In the genomic region with DNA sequence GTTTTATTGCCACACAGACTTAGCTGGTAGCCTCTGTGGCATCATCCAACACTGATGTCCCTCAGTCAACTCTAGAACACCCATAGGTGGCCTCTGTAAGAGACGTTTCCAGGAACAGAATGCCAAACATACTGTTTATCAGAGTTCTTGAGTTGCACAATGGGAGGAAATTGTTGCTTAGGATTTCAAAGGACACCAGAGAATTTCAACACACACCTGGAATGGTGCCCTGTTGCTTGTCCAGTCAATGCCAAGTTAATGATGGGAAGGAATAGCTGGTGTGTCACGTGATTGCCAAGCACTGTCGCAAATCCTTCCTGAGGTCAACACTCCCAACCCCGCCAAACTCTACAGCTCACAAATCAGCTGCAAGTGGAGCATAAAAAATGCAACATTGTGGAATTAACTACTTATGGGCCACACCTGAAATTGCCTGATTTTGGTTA, we compare ENCODE assay signal across 16 cellular contexts. TPM values are rescaled to one million over a fixed set of nuclear protein-coding genes. Genes with fewer than 3 reads are reported as not detected.
DNase-seq lines count a peak whose midpoint lies in the region; ATAC-seq, FAIRE-seq and TF ChIP-seq lines count a peak whose summit lies in the region.
"Had no signal": no experiment of that assay in that cellular context is flagged by ENCODE, and none has a peak within 500 bp of the region (broad histone marks: within the 10 kb centered on the region; RNA-seq: fewer than 3 reads in every experiment).

No MANE protein-coding gene starts in this region.

- H3K27me3 ChIP-seq in small intestine (ENCODE audit: control insufficient read depth in 2 of 2, insufficient read depth in 2 of 2, low read length in 2 of 2): peaks cover 0 to 2% of the 10 kb centered on the region in 2 donors
- H3K27me3 ChIP-seq: dorsolateral prefrontal cortex had no signal

- peaks cover 7 to 9% of the 10 kb centered on the region in 2 donors for H3K4me1 ChIP-seq in kidney (ENCODE audit: control insufficient read depth in 1 of 2, insufficient read depth in 1 of 2, low read depth in 1 of 2, low read length in 2 of 2)
- H3K4me1 ChIP-seq in small intestine (ENCODE audit: control insufficient read depth in 2 of 2, insufficient read depth in 1 of 2, low read depth in 1 of 2, low read length in 1 of 2): peaks cover 0 to 7% of the 10 kb centered on the region in 2 donors

- peak overlapping the region; percentile 4 for H3K27ac ChIP-seq in caudate nucleus (ENCODE audit: low read depth, low read length)
- peak overlapping the region; percentile 51 to 88 for H3K27ac ChIP-seq in kidney (ENCODE audit: low read depth in 2 of 2, low read length in 2 of 2)
- H3K27ac ChIP-seq in small intestine (ENCODE audit: low read depth in 1 of 2, low read length in 1 of 2): peak overlapping the region in 1 of 2 donors; percentile 45

- H3K4me3 Mint-ChIP-seq in activated T-helper 2 cell treated with anti-CD3 and anti-CD28 coated beads, Interferon-gamma antibody, Interleukin-2, Interleukin-4, amounts not matched to agents 10 μg/mL and 5 μg/mL and 100 μg/mL, durations not matched to agents 14 hours and 24 hours and 36 hours (ENCODE audit: low read depth): no peak overlapping the region
- no peak overlapping the region for H3K4me3 Mint-ChIP-seq in activated naive CD8-positive, alpha-beta T cell treated with anti-CD3 and anti-CD28 coated beads for 36 hours
- H3K4me3 Mint-ChIP-seq: activated T-cell treated with anti-CD3 and anti-CD28 coated beads, Interleukin-2, amount 50 U/mL, for 4 hours; CD4-positive, alpha-beta memory T cell had no signal

- no peak for TF ChIP-seq CTCF in kidney (IDR thresholded peaks at IDR 0.05; ENCODE audit: borderline replicate concordance, extremely low read depth, insufficient read depth)

- H3K4me3 ChIP-seq in kidney (ENCODE audit: low read length in 2 of 2) (no peak overlapping the region), small intestine (ENCODE audit: low read depth in 1 of 2, low read length in 2 of 2) (no peak overlapping the region)
- H3K4me3 ChIP-seq: dorsolateral prefrontal cortex had no signal

- H3K9me3 Mint-ChIP-seq in activated T-helper 2 cell treated with anti-CD3 and anti-CD28 coated beads, Interferon-gamma antibody, Interleukin-2, Interleukin-4, amounts not matched to agents 10 μg/mL and 5 μg/mL and 100 μg/mL, durations not matched to agents 14 hours and 24 hours and 36 hours: no peaks in the 10 kb centered on the region
- H3K9me3 Mint-ChIP-seq in activated naive CD8-positive, alpha-beta T cell treated with anti-CD3 and anti-CD28 coated beads for 36 hours: no peaks in the 10 kb centered on the region
- H3K9me3 Mint-ChIP-seq: activated T-cell treated with anti-CD3 and anti-CD28 coated beads, Interleukin-2, amount 50 U/mL, for 4 hours; CD4-positive, alpha-beta memory T cell had no signal

- ATAC-seq in GM21786 (IDR thresholded peaks at IDR 0.05; ENCODE audit: unreplicated experiment): no peak
- ATAC-seq: activated T-cell treated with anti-CD3 and anti-CD28 coated beads, Interleukin-2, amount 50 U/mL, for 4 hours had no signal

- intact Hi-C loops in kidney (cut with DNase I): no loop called here
- intact Hi-C loops in activated T-helper 2 cell treated with anti-CD3 and anti-CD28 coated beads, Interferon-gamma antibody, Interleukin-2, Interleukin-4, amounts not matched to agents 10 μg/mL and 5 μg/mL and 100 μg/mL, durations not matched to agents 14 hours and 24 hours and 36 hours (cut with micrococcal nuclease): no loop called here

- H3K36me3 ChIP-seq in kidney (ENCODE audit: control insufficient read depth in 1 of 2, insufficient read depth in 2 of 2, low read length in 2 of 2) (no peaks in the 10 kb centered on the region), small intestine (ENCODE audit: control insufficient read depth in 2 of 2, insufficient read depth in 2 of 2, low read length in 2 of 2) (no peaks in the 10 kb centered on the region)

- 28 to 58% (median 42%) methylated on average over 4 of the region's 4 CpGs for WGBS in small intestine, 3 donors

- no peaks in the 10 kb centered on the region for H3K36me3 Mint-ChIP-seq in activated T-helper 2 cell treated with anti-CD3 and anti-CD28 coated beads, Interferon-gamma antibody, Interleukin-2, Interleukin-4, amounts not matched to agents 10 μg/mL and 5 μg/mL and 100 μg/mL, durations not matched to agents 14 hours and 24 hours and 36 hours (ENCODE audit: low read depth)
- no peaks in the 10 kb centered on the region for H3K36me3 Mint-ChIP-seq in activated naive CD8-positive, alpha-beta T cell treated with anti-CD3 and anti-CD28 coated beads for 36 hours
- H3K36me3 Mint-ChIP-seq: CD4-positive, alpha-beta memory T cell had no signal

- no peaks in the 10 kb centered on the region for H3K27me3 Mint-ChIP-seq in activated T-helper 2 cell treated with anti-CD3 and anti-CD28 coated beads, Interferon-gamma antibody, Interleukin-2, Interleukin-4, amounts not matched to agents 10 μg/mL and 5 μg/mL and 100 μg/mL, durations not matched to agents 14 hours and 24 hours and 36 hours (ENCODE audit: low read depth)
- no peaks in the 10 kb centered on the region for H3K27me3 Mint-ChIP-seq in activated naive CD8-positive, alpha-beta T cell treated with anti-CD3 and anti-CD28 coated beads for 36 hours

- H3K9ac ChIP-seq in kidney (ENCODE audit: low read length in 2 of 2): no peak overlapping the region

- H3K27ac Mint-ChIP-seq in activated T-helper 2 cell treated with anti-CD3 and anti-CD28 coated beads, Interferon-gamma antibody, Interleukin-2, Interleukin-4, amounts not matched to agents 10 μg/mL and 5 μg/mL and 100 μg/mL, durations not matched to agents 14 hours and 24 hours and 36 hours: no peak overlapping the region
- H3K27ac Mint-ChIP-seq in activated naive CD8-positive, alpha-beta T cell treated with anti-CD3 and anti-CD28 coated beads for 36 hours: no peak overlapping the region
- H3K27ac Mint-ChIP-seq: CD4-positive, alpha-beta memory T cell had no signal

- DNase-seq in GM04503 (ENCODE audit: low read depth) (peak; percentile 73), caudate nucleus (lab: John Stamatoyannopoulos, UW) (no peak), kidney (peak; percentile 82), small intestine (peak; percentile 72), frontal cortex (ENCODE audit: low spot score in 2 of 2) (no peak)
- no peak for DNase-seq in activated T-helper 2 cell treated with anti-CD3 and anti-CD28 coated beads, Interferon-gamma antibody, Interleukin-2, Interleukin-4, amounts not matched to agents 10 μg/mL and 5 μg/mL and 100 μg/mL, durations not matched to agents 14 hours and 24 hours and 36 hours (ENCODE audit: low spot score)
- DNase-seq in activated naive CD8-positive, alpha-beta T cell treated with anti-CD3 and anti-CD28 coated beads for 36 hours: no peak
- DNase-seq: activated T-cell treated with anti-CD3 and anti-CD28 coated beads, Interleukin-2, amount 50 U/mL, for 4 hours; CD4-positive, alpha-beta memory T cell; dorsolateral prefrontal cortex; kidney glomerular epithelial cell; MM.1S; stimulated activated naive CD4-positive, alpha-beta T cell; T-helper 9 cell had no signal

- no peak for FAIRE-seq in kidney (lab: Jason Lieb, UNC)
- FAIRE-seq in small intestine (lab: Jason Lieb, UNC): no peak
- no peak for FAIRE-seq in frontal cortex (lab: Jason Lieb, UNC)
- FAIRE-seq: GM12892 had no signal

- H3K9me3 ChIP-seq in kidney (ENCODE audit: control insufficient read depth in 1 of 2, low read length in 2 of 2): no peaks in the 10 kb centered on the region
- no peaks in the 10 kb centered on the region for H3K9me3 ChIP-seq in small intestine (ENCODE audit: control insufficient read depth, low read depth)

- H3K4me1 Mint-ChIP-seq in activated T-helper 2 cell treated with anti-CD3 and anti-CD28 coated beads, Interferon-gamma antibody, Interleukin-2, Interleukin-4, amounts not matched to agents 10 μg/mL and 5 μg/mL and 100 μg/mL, durations not matched to agents 14 hours and 24 hours and 36 hours (ENCODE audit: low read depth): no peaks in the 10 kb centered on the region
- no peaks in the 10 kb centered on the region for H3K4me1 Mint-ChIP-seq in activated naive CD8-positive, alpha-beta T cell treated with anti-CD3 and anti-CD28 coated beads for 36 hours
- H3K4me1 Mint-ChIP-seq: CD4-positive, alpha-beta memory T cell had no signal

RNA-seq across cellular contexts. Expression of a gene that starts 28.6 kb away (rescaled TPM):
- total RNA-seq in kidney: 128 TPM
- polyA plus RNA-seq in kidney (ENCODE audit: insufficient read depth, low read depth, low replicate concordance): 327 TPM
- polyA plus RNA-seq in small intestine: 100 to 1,000 TPM in 1 of 3 donors, 10 to 100 TPM in 2; 83.5 to 128 (median 87.2) TPM
- 26.2 and 32.6 TPM in 2 replicates for total RNA-seq in activated T-helper 2 cell treated with anti-CD3 and anti-CD28 coated beads, Interferon-gamma antibody, Interleukin-2, Interleukin-4, amounts not matched to agents 10 μg/mL and 5 μg/mL and 100 μg/mL, durations not matched to agents 14 hours and 24 hours and 36 hours
- total RNA-seq in activated naive CD8-positive, alpha-beta T cell treated with anti-CD3 and anti-CD28 coated beads for 36 hours: 10 to 100 TPM; 33.5 to 36.0 TPM
- 22.8 TPM for total RNA-seq in frontal cortex

RNA-seq across cellular contexts. Expression of a gene that starts 37.8 kb away (rescaled TPM):
- total RNA-seq in kidney (not detected), frontal cortex (not detected)
- polyA plus RNA-seq in kidney (ENCODE audit: insufficient read depth, low read depth, low replicate concordance) (not detected), small intestine (under 1 TPM in 1 of 3 donors, not detected in 2; 0.21 TPM)
- not detected in 2 replicates for total RNA-seq in activated T-helper 2 cell treated with anti-CD3 and anti-CD28 coated beads, Interferon-gamma antibody, Interleukin-2, Interleukin-4, amounts not matched to agents 10 μg/mL and 5 μg/mL and 100 μg/mL, durations not matched to agents 14 hours and 24 hours and 36 hours
- not detected for total RNA-seq in activated naive CD8-positive, alpha-beta T cell treated with anti-CD3 and anti-CD28 coated beads for 36 hours
- total RNA-seq: CD4-positive, alpha-beta memory T cell had no signal
- polyA plus RNA-seq: CD4-positive, alpha-beta memory T cell had no signal

RNA-seq across cellular contexts. Expression of a gene that starts 50.0 kb away (rescaled TPM):
- total RNA-seq in kidney (1.4 TPM), frontal cortex (not detected)
- polyA plus RNA-seq in kidney (ENCODE audit: insufficient read depth, low read depth, low replicate concordance) (0.45 TPM), small intestine (under 1 TPM in 2 of 3 donors, not detected in 1; 0.40 to 0.81 TPM)
- not detected in 2 replicates for total RNA-seq in activated T-helper 2 cell treated with anti-CD3 and anti-CD28 coated beads, Interferon-gamma antibody, Interleukin-2, Interleukin-4, amounts not matched to agents 10 μg/mL and 5 μg/mL and 100 μg/mL, durations not matched to agents 14 hours and 24 hours and 36 hours
- not detected for total RNA-seq in activated naive CD8-positive, alpha-beta T cell treated with anti-CD3 and anti-CD28 coated beads for 36 hours

Comparison
In these comparisons a context has a peak if more than half of its experiments do, and no peak if none do; other contexts are left out.
1. DNase-seq: peak in GM04503 (single experiment), kidney (single experiment) and small intestine (single experiment); none in caudate nucleus (0 of 61), activated T-helper 2 cell treated with anti-CD3 and anti-CD28 coated beads, Interferon-gamma antibody, Interleukin-2, Interleukin-4, amounts not matched to agents 10 μg/mL and 5 μg/mL and 100 μg/mL, durations not matched to agents 14 hours and 24 hours and 36 hours (single experiment), activated naive CD8-positive, alpha-beta T cell treated with anti-CD3 and anti-CD28 coated beads for 36 hours (single experiment) and frontal cortex (0 of 2).